In genomic region chr11:73393479-73394415, GRCh38 we compare ENCODE assay signal across 8 cellular contexts.
DNase-seq lines count a peak whose midpoint lies in the region; ATAC-seq and TF ChIP-seq lines count a peak whose summit lies in the region.

No MANE protein-coding gene starts in this region.

- DNase-seq in SIG-M5 treated with dmso at 0.1 percent for 504 hours (lab: John Stamatoyannopoulos, UW; ENCODE audit: unreplicated experiment) (peak; percentile 57), SIG-M5 (lab: John Stamatoyannopoulos, UW) (no peak), NCI-H1930 (lab: John Stamatoyannopoulos, UW) (peak; percentile 18 to 43), UCSD-AML1 (lab: John Stamatoyannopoulos, UW; ENCODE audit: unreplicated experiment) (peak; percentile 79), brain microvascular endothelial cell (peak; percentile 73), iPS-NIHi7 (ENCODE audit: extremely low spot score) (peak; percentile 91)
- DNase-seq in stimulated activated CD4-positive, alpha-beta T cell treated with anti-CD3 and anti-CD28 coated beads, Interleukin-12 subunit alpha, Interleukin-12 subunit beta, amount 100 ng/mL, for 48 hours (ENCODE audit: low read depth in 2 of 3, low spot score in 1 of 3): peak; percentile 32 to 54 (median 36)

- H3K36me3 ChIP-seq in brain microvascular endothelial cell (replicated peaks): peaks cover 17% of the 10 kb centered on the region

- in situ Hi-C loops in brain microvascular endothelial cell (cut with HindIII; ENCODE audit: low pct_ligation_motif_present, low sequenced_read_pairs): no loop called here

- no peak overlapping the region for H3K27ac ChIP-seq in brain microvascular endothelial cell

- peak; percentile 91 for TF ChIP-seq CTCF in brain microvascular endothelial cell (IDR thresholded peaks at IDR 0.05; ENCODE audit: low read depth, low read length, missing control alignments)

- no peak overlapping the region for H3K4me3 ChIP-seq in brain microvascular endothelial cell (ENCODE audit: low read depth, low read length)

- ATAC-seq in GM21360 (IDR thresholded peaks at IDR 0.05; ENCODE audit: unreplicated experiment): no peak

- H3K27me3 ChIP-seq in brain microvascular endothelial cell (replicated peaks): no peaks in the 10 kb centered on the region
